In the genomic region with DNA sequence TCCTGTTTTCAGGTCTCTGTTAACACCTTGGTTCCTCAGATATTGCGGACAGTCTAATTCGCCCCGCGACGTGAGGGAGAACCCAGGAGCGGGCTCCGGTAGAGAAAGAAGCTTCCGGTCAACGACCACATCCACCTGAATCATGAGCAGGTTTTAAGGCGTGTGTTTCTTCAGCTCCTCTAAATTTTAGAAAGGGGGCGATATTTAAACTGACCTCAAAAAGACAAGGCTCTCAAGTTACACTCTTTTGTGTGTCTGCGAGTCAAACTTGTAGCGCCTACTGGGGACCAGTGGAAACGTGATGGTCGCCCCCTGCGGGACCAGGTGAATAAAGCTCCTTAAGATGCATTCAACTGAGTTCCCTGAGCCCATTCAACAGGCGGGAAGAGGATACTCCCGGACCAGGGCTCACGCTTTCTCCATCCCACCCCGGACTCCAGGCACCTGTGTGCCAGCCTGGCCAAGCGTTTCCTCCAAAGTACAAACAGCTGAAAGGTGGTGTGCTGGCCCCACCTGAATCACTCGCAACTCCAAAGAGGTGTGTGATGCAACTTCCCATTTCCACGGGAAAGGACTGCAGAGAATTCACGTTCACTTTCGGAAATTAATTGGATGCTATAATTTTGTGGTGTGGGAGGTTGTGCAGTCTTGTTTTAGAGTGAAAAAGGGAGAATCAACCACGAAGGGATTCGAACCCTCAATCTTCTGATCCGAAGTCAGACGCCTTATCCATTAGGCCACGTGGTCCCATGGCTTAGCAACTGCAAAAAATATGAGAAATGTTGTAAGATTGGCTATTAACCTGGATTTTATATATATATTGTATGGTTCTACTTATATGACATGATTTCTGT, we compare ENCODE assay signal across 1 cellular context.
TF ChIP-seq lines count a peak whose summit lies in the region.

No MANE protein-coding gene starts in this region.

TF ChIP-seq in HepG2, 621 proteins besides CTCF, POLR2A, EP300 and RAD21 (continued from another document and continues in another):
- TF ChIP-seq, protein P1, sequence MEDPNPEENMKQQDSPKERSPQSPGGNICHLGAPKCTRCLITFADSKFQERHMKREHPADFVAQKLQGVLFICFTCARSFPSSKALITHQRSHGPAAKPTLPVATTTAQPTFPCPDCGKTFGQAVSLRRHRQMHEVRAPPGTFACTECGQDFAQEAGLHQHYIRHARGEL (CRISPR knock-in tag; IDR thresholded peaks at IDR 0.05), result no peak
- TF ChIP-seq TBX2 (CRISPR knock-in tag; IDR thresholded peaks at IDR 0.05; ENCODE audit: borderline replicate concordance) (peak; percentile 29; the same call in 1 of the 2 replicates), CENPX (CRISPR knock-in tag; IDR thresholded peaks at IDR 0.05) (no peak), NFYC (CRISPR knock-in tag; IDR thresholded peaks at IDR 0.05) (no peak), RBAK (CRISPR knock-in tag; IDR thresholded peaks at IDR 0.05) (no peak), NRL (CRISPR knock-in tag; IDR thresholded peaks at IDR 0.05; ENCODE audit: borderline replicate concordance) (no peak), ZNF431 (CRISPR knock-in tag; IDR thresholded peaks at IDR 0.05; ENCODE audit: borderline replicate concordance, low read depth) (0 out of 2 replicates have a peak, but pooled peaks have one; percentile 31), MLX (CRISPR knock-in tag; IDR thresholded peaks at IDR 0.05) (peak; percentile 21; the same call in 1 of the 2 replicates), MIER3 (CRISPR knock-in tag; IDR thresholded peaks at IDR 0.05; ENCODE audit: borderline replicate concordance) (peak; percentile 49; the same call in 1 of the 2 replicates), ETV5 (CRISPR knock-in tag; IDR thresholded peaks at IDR 0.05; ENCODE audit: borderline replicate concordance) (no peak), NFKBIZ (CRISPR knock-in tag; IDR thresholded peaks at IDR 0.05) (no peak), ZNF605 (CRISPR knock-in tag; IDR thresholded peaks at IDR 0.05) (peak; percentile 79), ZNF33B (CRISPR knock-in tag; IDR thresholded peaks at IDR 0.05) (peak; percentile 67; the same call in 1 of the 2 replicates), MIXL1 (CRISPR knock-in tag; IDR thresholded peaks at IDR 0.05) (peak; percentile 58), ZSCAN25 (CRISPR knock-in tag; IDR thresholded peaks at IDR 0.05) (no peak), ZNF180 (CRISPR knock-in tag; IDR thresholded peaks at IDR 0.05; ENCODE audit: borderline replicate concordance, low read depth) (no peak), ZNF44 (CRISPR knock-in tag; IDR thresholded peaks at IDR 0.05) (no peak), ATF3 (CRISPR knock-in tag; IDR thresholded peaks at IDR 0.05) (no peak; the same call in 1 of the 2 replicates), MIER2 (CRISPR knock-in tag; IDR thresholded peaks at IDR 0.05) (no peak), ARID5B (CRISPR knock-in tag; IDR thresholded peaks at IDR 0.05) (peak; percentile 55; the same call in 1 of the 2 replicates), ZNF775 (CRISPR knock-in tag; IDR thresholded peaks at IDR 0.05; ENCODE audit: borderline replicate concordance) (no peak), TRIM24 (CRISPR knock-in tag; IDR thresholded peaks at IDR 0.05) (no peak), ZNF12 (CRISPR knock-in tag; IDR thresholded peaks at IDR 0.05) (no peak), PRMT3 (CRISPR knock-in tag; IDR thresholded peaks at IDR 0.05; ENCODE audit: borderline replicate concordance, low read depth) (no peak), EEA1 (CRISPR knock-in tag; IDR thresholded peaks at IDR 0.05; ENCODE audit: borderline replicate concordance) (no peak), GMEB2 (CRISPR knock-in tag; IDR thresholded peaks at IDR 0.05; ENCODE audit: low read depth) (no peak), HOXA3 (CRISPR knock-in tag; IDR thresholded peaks at IDR 0.05) (no peak; the same call in 1 of the 2 replicates), SP140L (CRISPR knock-in tag; IDR thresholded peaks at IDR 0.05; ENCODE audit: borderline replicate concordance) (no peak; the same call in 1 of the 2 replicates), PTBP1 (IDR thresholded peaks at IDR 0.05; ENCODE audit: low read depth, low read length, poor library complexity, severe bottlenecking) (no peak), HOXA7 (CRISPR knock-in tag; IDR thresholded peaks at IDR 0.05) (no peak), HMG20B (CRISPR knock-in tag; conservative IDR thresholded peaks at IDR 0.05) (no peak), ZNF598 (CRISPR knock-in tag; IDR thresholded peaks at IDR 0.05; ENCODE audit: borderline replicate concordance) (peak; percentile 92; the same call in 1 of the 2 replicates), CCAR2 (optimal IDR thresholded peaks at IDR 0.05; ENCODE audit: low read depth, low read length) (no peak)
- TF ChIP-seq, protein P2, sequence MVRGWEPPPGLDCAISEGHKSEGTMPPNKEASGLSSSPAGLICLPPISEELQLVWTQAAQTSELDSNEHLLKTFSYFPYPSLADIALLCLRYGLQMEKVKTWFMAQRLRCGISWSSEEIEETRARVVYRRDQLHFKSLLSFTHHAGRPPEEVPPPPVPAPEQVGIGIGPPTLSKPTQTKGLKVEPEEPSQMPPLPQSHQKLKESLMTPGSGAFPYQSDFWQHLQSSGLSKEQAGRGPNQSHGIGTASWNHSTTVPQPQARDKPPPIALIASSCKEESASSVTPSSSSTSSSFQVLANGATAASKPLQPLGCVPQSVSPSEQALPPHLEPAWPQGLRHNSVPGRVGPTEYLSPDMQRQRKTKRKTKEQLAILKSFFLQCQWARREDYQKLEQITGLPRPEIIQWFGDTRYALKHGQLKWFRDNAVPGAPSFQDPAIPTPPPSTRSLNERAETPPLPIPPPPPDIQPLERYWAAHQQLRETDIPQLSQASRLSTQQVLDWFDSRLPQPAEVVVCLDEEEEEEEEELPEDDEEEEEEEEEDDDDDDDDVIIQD (CRISPR knock-in tag; IDR thresholded peaks at IDR 0.05; ENCODE audit: low read depth), result peak; percentile 34; the same call in 1 of the 2 replicates
- TF ChIP-seq, protein P3, sequence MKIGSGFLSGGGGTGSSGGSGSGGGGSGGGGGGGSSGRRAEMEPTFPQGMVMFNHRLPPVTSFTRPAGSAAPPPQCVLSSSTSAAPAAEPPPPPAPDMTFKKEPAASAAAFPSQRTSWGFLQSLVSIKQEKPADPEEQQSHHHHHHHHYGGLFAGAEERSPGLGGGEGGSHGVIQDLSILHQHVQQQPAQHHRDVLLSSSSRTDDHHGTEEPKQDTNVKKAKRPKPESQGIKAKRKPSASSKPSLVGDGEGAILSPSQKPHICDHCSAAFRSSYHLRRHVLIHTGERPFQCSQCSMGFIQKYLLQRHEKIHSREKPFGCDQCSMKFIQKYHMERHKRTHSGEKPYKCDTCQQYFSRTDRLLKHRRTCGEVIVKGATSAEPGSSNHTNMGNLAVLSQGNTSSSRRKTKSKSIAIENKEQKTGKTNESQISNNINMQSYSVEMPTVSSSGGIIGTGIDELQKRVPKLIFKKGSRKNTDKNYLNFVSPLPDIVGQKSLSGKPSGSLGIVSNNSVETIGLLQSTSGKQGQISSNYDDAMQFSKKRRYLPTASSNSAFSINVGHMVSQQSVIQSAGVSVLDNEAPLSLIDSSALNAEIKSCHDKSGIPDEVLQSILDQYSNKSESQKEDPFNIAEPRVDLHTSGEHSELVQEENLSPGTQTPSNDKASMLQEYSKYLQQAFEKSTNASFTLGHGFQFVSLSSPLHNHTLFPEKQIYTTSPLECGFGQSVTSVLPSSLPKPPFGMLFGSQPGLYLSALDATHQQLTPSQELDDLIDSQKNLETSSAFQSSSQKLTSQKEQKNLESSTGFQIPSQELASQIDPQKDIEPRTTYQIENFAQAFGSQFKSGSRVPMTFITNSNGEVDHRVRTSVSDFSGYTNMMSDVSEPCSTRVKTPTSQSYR (CRISPR knock-in tag; IDR thresholded peaks at IDR 0.05; ENCODE audit: borderline replicate concordance), result no peak
- TF ChIP-seq, protein P4, sequence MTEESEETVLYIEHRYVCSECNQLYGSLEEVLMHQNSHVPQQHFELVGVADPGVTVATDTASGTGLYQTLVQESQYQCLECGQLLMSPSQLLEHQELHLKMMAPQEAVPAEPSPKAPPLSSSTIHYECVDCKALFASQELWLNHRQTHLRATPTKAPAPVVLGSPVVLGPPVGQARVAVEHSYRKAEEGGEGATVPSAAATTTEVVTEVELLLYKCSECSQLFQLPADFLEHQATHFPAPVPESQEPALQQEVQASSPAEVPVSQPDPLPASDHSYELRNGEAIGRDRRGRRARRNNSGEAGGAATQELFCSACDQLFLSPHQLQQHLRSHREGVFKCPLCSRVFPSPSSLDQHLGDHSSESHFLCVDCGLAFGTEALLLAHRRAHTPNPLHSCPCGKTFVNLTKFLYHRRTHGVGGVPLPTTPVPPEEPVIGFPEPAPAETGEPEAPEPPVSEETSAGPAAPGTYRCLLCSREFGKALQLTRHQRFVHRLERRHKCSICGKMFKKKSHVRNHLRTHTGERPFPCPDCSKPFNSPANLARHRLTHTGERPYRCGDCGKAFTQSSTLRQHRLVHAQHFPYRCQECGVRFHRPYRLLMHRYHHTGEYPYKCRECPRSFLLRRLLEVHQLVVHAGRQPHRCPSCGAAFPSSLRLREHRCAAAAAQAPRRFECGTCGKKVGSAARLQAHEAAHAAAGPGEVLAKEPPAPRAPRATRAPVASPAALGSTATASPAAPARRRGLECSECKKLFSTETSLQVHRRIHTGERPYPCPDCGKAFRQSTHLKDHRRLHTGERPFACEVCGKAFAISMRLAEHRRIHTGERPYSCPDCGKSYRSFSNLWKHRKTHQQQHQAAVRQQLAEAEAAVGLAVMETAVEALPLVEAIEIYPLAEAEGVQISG (CRISPR knock-in tag; IDR thresholded peaks at IDR 0.05), result peak; percentile 84
- TF ChIP-seq, protein P5, sequence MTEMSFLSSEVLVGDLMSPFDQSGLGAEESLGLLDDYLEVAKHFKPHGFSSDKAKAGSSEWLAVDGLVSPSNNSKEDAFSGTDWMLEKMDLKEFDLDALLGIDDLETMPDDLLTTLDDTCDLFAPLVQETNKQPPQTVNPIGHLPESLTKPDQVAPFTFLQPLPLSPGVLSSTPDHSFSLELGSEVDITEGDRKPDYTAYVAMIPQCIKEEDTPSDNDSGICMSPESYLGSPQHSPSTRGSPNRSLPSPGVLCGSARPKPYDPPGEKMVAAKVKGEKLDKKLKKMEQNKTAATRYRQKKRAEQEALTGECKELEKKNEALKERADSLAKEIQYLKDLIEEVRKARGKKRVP (CRISPR knock-in tag; IDR thresholded peaks at IDR 0.05), result peak in 1 of 2 experiments; percentile 85; a peak in 2 of 4 replicates
- TF ChIP-seq, protein P6, sequence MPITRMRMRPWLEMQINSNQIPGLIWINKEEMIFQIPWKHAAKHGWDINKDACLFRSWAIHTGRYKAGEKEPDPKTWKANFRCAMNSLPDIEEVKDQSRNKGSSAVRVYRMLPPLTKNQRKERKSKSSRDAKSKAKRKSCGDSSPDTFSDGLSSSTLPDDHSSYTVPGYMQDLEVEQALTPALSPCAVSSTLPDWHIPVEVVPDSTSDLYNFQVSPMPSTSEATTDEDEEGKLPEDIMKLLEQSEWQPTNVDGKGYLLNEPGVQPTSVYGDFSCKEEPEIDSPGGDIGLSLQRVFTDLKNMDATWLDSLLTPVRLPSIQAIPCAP (CRISPR knock-in tag; IDR thresholded peaks at IDR 0.05; ENCODE audit: low read depth), result no peak
- TF ChIP-seq, protein P7, sequence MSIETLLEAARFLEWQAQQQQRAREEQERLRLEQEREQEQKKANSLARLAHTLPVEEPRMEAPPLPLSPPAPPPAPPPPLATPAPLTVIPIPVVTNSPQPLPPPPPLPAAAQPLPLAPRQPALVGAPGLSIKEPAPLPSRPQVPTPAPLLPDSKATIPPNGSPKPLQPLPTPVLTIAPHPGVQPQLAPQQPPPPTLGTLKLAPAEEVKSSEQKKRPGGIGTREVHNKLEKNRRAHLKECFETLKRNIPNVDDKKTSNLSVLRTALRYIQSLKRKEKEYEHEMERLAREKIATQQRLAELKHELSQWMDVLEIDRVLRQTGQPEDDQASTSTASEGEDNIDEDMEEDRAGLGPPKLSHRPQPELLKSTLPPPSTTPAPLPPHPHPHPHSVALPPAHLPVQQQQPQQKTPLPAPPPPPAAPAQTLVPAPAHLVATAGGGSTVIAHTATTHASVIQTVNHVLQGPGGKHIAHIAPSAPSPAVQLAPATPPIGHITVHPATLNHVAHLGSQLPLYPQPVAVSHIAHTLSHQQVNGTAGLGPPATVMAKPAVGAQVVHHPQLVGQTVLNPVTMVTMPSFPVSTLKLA (IDR thresholded peaks at IDR 0.05), result peak; percentile 40; the same call in 1 of the 2 replicates
